ENCODE assay signal across 17 cellular contexts in genomic region chr22:49592780-49593501, GRCh38.
DNase-seq lines count a peak whose midpoint lies in the region; ATAC-seq and TF ChIP-seq lines count a peak whose summit lies in the region.
"Had no signal": no experiment of that assay in that cellular context is flagged by ENCODE, and none has a peak within 500 bp of the region (broad histone marks: within the 10 kb centered on the region; RNA-seq: fewer than 3 reads in every experiment).

No MANE protein-coding gene starts in this region.

- no peaks in the 10 kb centered on the region for H3K36me3 ChIP-seq in body of pancreas (replicated peaks in 1 of 2; ENCODE audit: insufficient read depth in 1 of 2, low read depth in 2 of 2)
- H3K36me3 ChIP-seq in lower lobe of right lung, result no peaks in the 10 kb centered on the region
- H3K36me3 ChIP-seq in upper lobe of left lung, result no peaks in the 10 kb centered on the region

- no peak for TF ChIP-seq POLR2A in body of pancreas (IDR thresholded peaks at IDR 0.05)
- TF ChIP-seq POLR2A in upper lobe of left lung (IDR thresholded peaks at IDR 0.05), result no peak

- TF ChIP-seq CTCF in body of pancreas (IDR thresholded peaks at IDR 0.05) (no peak), lower lobe of right lung (IDR thresholded peaks at IDR 0.05) (no peak), upper lobe of left lung (IDR thresholded peaks at IDR 0.05) (no peak)

- 59 to 64% methylated on average over 11 to 12 of the region's 12 CpGs for WGBS in body of pancreas, 2 donors
- WGBS in upper lobe of left lung, 2 donors, result 48 to 82% methylated on average over 11 of the region's 12 CpGs

- H3K4me1 ChIP-seq in body of pancreas, result no peaks in the 10 kb centered on the region
- peaks cover 7% of the 10 kb centered on the region for H3K4me1 ChIP-seq in lower lobe of right lung
- H3K4me1 ChIP-seq in upper lobe of left lung, result peaks cover 0 to 20% (median 9%) of the 10 kb centered on the region in 4 donors

- H3K27ac ChIP-seq in body of pancreas, result peak overlapping the region in 1 of 4 donors; percentile 16
- peak overlapping the region; percentile 75 for H3K27ac ChIP-seq in lower lobe of right lung
- H3K27ac ChIP-seq in upper lobe of left lung, result peak overlapping the region; percentile 54 to 85 (median 80)
- H3K27ac ChIP-seq: BLaER1, GM23248, PC-9 had no signal

- no peak for ATAC-seq in Right ventricle myocardium inferior
- ATAC-seq in body of pancreas, result peak; percentile 33
- ATAC-seq in lower lobe of right lung, result peak; percentile 39 to 52
- no peak for ATAC-seq in upper lobe of left lung (ENCODE audit: low FRiP score in 2 of 2)
- no peak for ATAC-seq in GM21381 (IDR thresholded peaks at IDR 0.05; ENCODE audit: unreplicated experiment)
- ATAC-seq: CD8-positive, alpha-beta T cell had no signal

- H3K27me3 ChIP-seq in body of pancreas, result no peaks in the 10 kb centered on the region
- no peaks in the 10 kb centered on the region for H3K27me3 ChIP-seq in lower lobe of right lung (ENCODE audit: low read depth)
- H3K27me3 ChIP-seq in upper lobe of left lung, result no peaks in the 10 kb centered on the region
- H3K27me3 ChIP-seq: BLaER1 had no signal

- DNase-seq in cardiac septum (ENCODE audit: low spot score), result peak; percentile 62
- no peak for DNase-seq in Right ventricle myocardium inferior (ENCODE audit: missing footprints)
- no peak for DNase-seq in body of pancreas
- DNase-seq in lower lobe of right lung, result peak; percentile 48
- DNase-seq in upper lobe of left lung, result peak in 1 of 2 donors; percentile 38
- DNase-seq in NCI-H2081 (lab: John Stamatoyannopoulos, UW), result no peak
- no peak for DNase-seq in stimulated activated CD4-positive, alpha-beta T cell treated with anti-CD3 and anti-CD28 coated beads, Interleukin-4, amount 100 ng/mL, for 1 hour
- DNase-seq: CD8-positive, alpha-beta T cell; DMS79; GM23248; HCEC 1CT; NCI-H187 treated with DMSO at 0.1 percent for 48 hours; NCI-H2171; NCI-H748 treated with DMSO at 0.1 percent for 48 hours; PC-9 had no signal

- H3K4me3 ChIP-seq in body of pancreas, result no peak overlapping the region
- H3K4me3 ChIP-seq in lower lobe of right lung, result no peak overlapping the region
- no peak overlapping the region for H3K4me3 ChIP-seq in upper lobe of left lung
- H3K4me3 ChIP-seq: BLaER1, GM23248, PC-9 had no signal

- H3K9me3 ChIP-seq in body of pancreas (no peaks in the 10 kb centered on the region), lower lobe of right lung (no peaks in the 10 kb centered on the region), upper lobe of left lung (no peaks in the 10 kb centered on the region)

- peak in 3 of 4 donors; percentile 67 to 96 (median 83) for TF ChIP-seq EP300 in upper lobe of left lung (IDR thresholded peaks at IDR 0.05)

- intact Hi-C loops in cardiac septum (cut with DNase I), result no loop called here
- intact Hi-C loops in Right ventricle myocardium inferior (cut with DNase I), result no loop called here
- intact Hi-C loops in body of pancreas (cut with DNase I), result no loop called here
- intact Hi-C loops in lower lobe of right lung (cut with DNase I), result no loop called here

Comparison
In these comparisons a context has a peak if more than half of its experiments do, and no peak if none do; other contexts are left out.
1. DNase-seq: peak in cardiac septum (single experiment) and lower lobe of right lung (single experiment); none in Right ventricle myocardium inferior (single experiment), body of pancreas (0 of 4), NCI-H2081 (0 of 2) and stimulated activated CD4-positive, alpha-beta T cell treated with anti-CD3 and anti-CD28 coated beads, Interleukin-4, amount 100 ng/mL, for 1 hour (single experiment).
2. ATAC-seq: peak in body of pancreas (single experiment) and lower lobe of right lung (2 of 2); none in Right ventricle myocardium inferior (single experiment), upper lobe of left lung (0 of 2) and GM21381 (single experiment).